In the genomic region with DNA sequence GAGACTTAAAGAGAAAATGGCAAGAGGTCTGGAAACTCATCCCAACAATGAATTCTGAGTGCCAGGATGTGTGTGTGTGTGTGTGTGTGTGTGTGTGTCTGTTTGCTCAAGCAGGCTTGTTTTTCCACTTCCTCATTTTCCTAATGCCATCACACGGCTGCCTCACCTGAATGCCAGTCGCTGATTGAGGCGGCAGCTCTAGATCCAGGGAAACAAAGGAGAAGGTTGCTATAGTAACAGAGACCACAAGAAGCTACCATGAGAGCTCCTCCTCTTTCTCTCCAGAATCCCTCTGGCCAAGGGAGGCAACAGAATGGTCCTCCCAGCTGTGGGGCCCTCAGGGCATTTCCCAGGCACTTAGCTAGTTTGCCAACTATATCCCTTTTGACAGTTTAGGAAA, we compare ENCODE assay signal across 27 cellular contexts.
A peak's percentile ranks its signal among the peaks of the same experiment; 100 is the strongest.
DNase-seq lines count a peak whose midpoint lies in the region; ATAC-seq and TF ChIP-seq lines count a peak whose summit lies in the region.
"Had no signal": no experiment of that assay in that cellular context is flagged by ENCODE, and none has a peak within 500 bp of the region (broad histone marks: within the 10 kb centered on the region; RNA-seq: fewer than 3 reads in every experiment).

No MANE protein-coding gene starts in this region.

- H3K27ac ChIP-seq in iPS DF 6.9 (ENCODE audit: low read length) (no peak overlapping the region), MM.1S (ENCODE audit: low read length) (no peak overlapping the region), smooth muscle cell (ENCODE audit: low read depth) (no peak overlapping the region)
- H3K27ac ChIP-seq: A549, ascending aorta, dorsolateral prefrontal cortex, SJSA1, upper lobe of left lung, VCaP had no signal

- no peak overlapping the region for H3K4me3 Mint-ChIP-seq in WTC11
- H3K4me3 Mint-ChIP-seq: activated naive CD8-positive, alpha-beta T cell; central memory CD8-positive, alpha-beta T cell; memory B cell; T-helper 1 cell treated with Interleukin-12 subunit alpha and Interleukin-12 subunit beta and Interleukin-4 antibody, amounts not matched to agents 30 μg/mL and 1 μg/mL, for 36 hours had no signal

- H3K9ac ChIP-seq in MM.1S (ENCODE audit: low read length) (no peak overlapping the region), smooth muscle cell (ENCODE audit: low read depth) (no peak overlapping the region)

- H3K27me3 ChIP-seq in iPS DF 6.9 (ENCODE audit: control insufficient read depth, insufficient read depth, low read length) (no peaks in the 10 kb centered on the region), MM.1S (replicated peaks; ENCODE audit: insufficient read depth, low read length) (no peaks in the 10 kb centered on the region), smooth muscle cell (ENCODE audit: low read depth) (peaks cover 24% of the 10 kb centered on the region)
- H3K27me3 ChIP-seq: ascending aorta, SJSA1, upper lobe of left lung had no signal

- POLR2A ChIA-PET in WTC11 (lab: Charles Lee), result no interaction called here

- ATAC-seq in WTC11, result peak; percentile 94
- ATAC-seq: A549, left cardiac atrium had no signal

- CTCF ChIA-PET in WTC11 (lab: Charles Lee), result interaction anchor here (0.6 kb wide), 1 partner anchor 17 kb away, joined by 3 read pairs; no protein-coding TSS in a partner anchor

- H3K27me3 Mint-ChIP-seq in WTC11 (ENCODE audit: low read depth), result no peaks in the 10 kb centered on the region

- H3K4me1 ChIP-seq in iPS DF 6.9 (ENCODE audit: control insufficient read depth, insufficient read depth, low read length) (no peaks in the 10 kb centered on the region; the same call in 1 of the 2 replicates), MM.1S (ENCODE audit: low read length) (no peaks in the 10 kb centered on the region), smooth muscle cell (ENCODE audit: low read depth) (no peaks in the 10 kb centered on the region)
- H3K4me1 ChIP-seq: A549, ascending aorta, SJSA1, upper lobe of left lung had no signal

- no peak for TF ChIP-seq CTCF in WTC11 (IDR thresholded peaks at IDR 0.05)
- TF ChIP-seq CTCF in MM.1S (IDR thresholded peaks at IDR 0.05; ENCODE audit: low read length), result no peak
- TF ChIP-seq CTCF in smooth muscle cell (IDR thresholded peaks at IDR 0.05; ENCODE audit: borderline replicate concordance, insufficient read depth, poor library complexity, severe bottlenecking), result no peak

- H3K36me3 ChIP-seq in iPS DF 6.9 (ENCODE audit: control insufficient read depth, insufficient read depth, low read length) (no peaks in the 10 kb centered on the region), MM.1S (replicated peaks; ENCODE audit: insufficient read depth, low read length) (no peaks in the 10 kb centered on the region), smooth muscle cell (ENCODE audit: low read depth) (no peaks in the 10 kb centered on the region)
- H3K36me3 ChIP-seq: ascending aorta, SJSA1, upper lobe of left lung had no signal

- H3K4me2 ChIP-seq in MM.1S (ENCODE audit: low read depth, low read length), result no peak overlapping the region
- no peak overlapping the region for H3K4me2 ChIP-seq in smooth muscle cell
- H3K4me2 ChIP-seq: A549 had no signal

- H3K79me2 ChIP-seq in MM.1S (ENCODE audit: low read length), result no peaks in the 10 kb centered on the region
- H3K79me2 ChIP-seq in smooth muscle cell (ENCODE audit: low read depth), result no peaks in the 10 kb centered on the region

- peak; percentile 29 for DNase-seq in NCI-H748 (lab: John Stamatoyannopoulos, UW; ENCODE audit: unreplicated experiment)
- no peak for DNase-seq in NCI-H748 treated with DMSO at 0.1 percent for 48 hours (lab: John Stamatoyannopoulos, UW)
- DNase-seq in WTC11 (ENCODE audit: low spot score), result peak; percentile 22
- peak; percentile 7 for DNase-seq in iPS DF 6.9 (ENCODE audit: low read depth, low spot score)
- no peak for DNase-seq in occipital lobe (lab: John Stamatoyannopoulos, UW)
- no peak for DNase-seq in MM.1S
- no peak for DNase-seq in NCI-H526 treated with DMSO at 0.1 percent for 48 hours (lab: John Stamatoyannopoulos, UW)
- no peak for DNase-seq in smooth muscle cell (lab: John Stamatoyannopoulos, UW; ENCODE audit: unreplicated experiment)
- DNase-seq: activated CD8-positive, alpha-beta memory T cell treated with anti-CD3 and anti-CD28 coated beads, Interleukin-2, amount 50 U/mL, for 4 hours; COR-L47; dorsolateral prefrontal cortex; foreskin melanocyte; hippocampal formation; KBM-7; left cardiac atrium; NCI-H187; NCI-H510A treated with DMSO at 0.1 percent for 48 hours; upper lobe of left lung had no signal

- no peak overlapping the region for H3K4me3 ChIP-seq in iPS DF 6.9 (ENCODE audit: low read length)
- H3K4me3 ChIP-seq in MM.1S (ENCODE audit: low read length), result no peak overlapping the region
- no peak overlapping the region for H3K4me3 ChIP-seq in smooth muscle cell
- H3K4me3 ChIP-seq: A549, ascending aorta, dorsolateral prefrontal cortex, SJSA1, upper lobe of left lung had no signal

- H3K9me3 Mint-ChIP-seq in WTC11, result peaks cover 30% of the 10 kb centered on the region
- H3K9me3 Mint-ChIP-seq: central memory CD8-positive, alpha-beta T cell had no signal

- H3K9me2 ChIP-seq in MM.1S (replicated peaks; ENCODE audit: insufficient read depth, low read length), result no peaks in the 10 kb centered on the region

- no peaks in the 10 kb centered on the region for H3K4me1 Mint-ChIP-seq in WTC11
- H3K4me1 Mint-ChIP-seq: central memory CD8-positive, alpha-beta T cell; memory B cell had no signal

- H3F3A ChIP-seq in MM.1S (ENCODE audit: insufficient read depth, low read length) (no peaks in the 10 kb centered on the region), smooth muscle cell (ENCODE audit: low read depth) (no peaks in the 10 kb centered on the region)

- H3K36me3 Mint-ChIP-seq in WTC11, result peaks cover 8% of the 10 kb centered on the region; the same call in 1 of the 2 replicates
- H3K36me3 Mint-ChIP-seq: memory B cell had no signal

- H2AFZ ChIP-seq in MM.1S (ENCODE audit: low read length) (no peak overlapping the region), smooth muscle cell (ENCODE audit: low read depth) (no peak overlapping the region)

- H4K20me1 ChIP-seq in MM.1S (ENCODE audit: insufficient read depth, low read length) (no peaks in the 10 kb centered on the region), smooth muscle cell (ENCODE audit: low read depth) (no peaks in the 10 kb centered on the region)

- H3K27ac Mint-ChIP-seq in WTC11, result no peak overlapping the region
- H3K27ac Mint-ChIP-seq: activated naive CD8-positive, alpha-beta T cell; activated T-helper 2 cell treated with anti-CD3 and anti-CD28 coated beads, Interferon-gamma antibody, Interleukin-2, Interleukin-4, amounts not matched to agents 10 μg/mL and 5 μg/mL and 100 μg/mL, durations not matched to agents 14 hours and 24 hours and 36 hours; memory B cell; T-helper 1 cell treated with Interleukin-12 subunit alpha and Interleukin-12 subunit beta and Interleukin-4 antibody, amounts not matched to agents 30 μg/mL and 1 μg/mL, for 36 hours had no signal

- WGBS in iPS DF 6.9 (ENCODE audit: insufficient coverage, insufficient read length), result no CpG with 5 or more reads among the region's 3 CpGs
- WGBS in smooth muscle cell (ENCODE audit: low lambda C conversion rate), result 64% methylated on average over 3 of the region's 3 CpGs

- H3K9me3 ChIP-seq in iPS DF 6.9 (ENCODE audit: control insufficient read depth, insufficient read depth, low read length) (no peaks in the 10 kb centered on the region), MM.1S (replicated peaks; ENCODE audit: insufficient read depth, low read length) (no peaks in the 10 kb centered on the region), smooth muscle cell (replicated peaks; ENCODE audit: low read depth) (no peaks in the 10 kb centered on the region)
- H3K9me3 ChIP-seq: A549, ascending aorta, SJSA1, upper lobe of left lung had no signal

TF ChIP-seq in WTC11, 78 proteins besides CTCF, POLR2A, EP300 and RAD21 (continues in another document):
- TF ChIP-seq, protein P1, sequence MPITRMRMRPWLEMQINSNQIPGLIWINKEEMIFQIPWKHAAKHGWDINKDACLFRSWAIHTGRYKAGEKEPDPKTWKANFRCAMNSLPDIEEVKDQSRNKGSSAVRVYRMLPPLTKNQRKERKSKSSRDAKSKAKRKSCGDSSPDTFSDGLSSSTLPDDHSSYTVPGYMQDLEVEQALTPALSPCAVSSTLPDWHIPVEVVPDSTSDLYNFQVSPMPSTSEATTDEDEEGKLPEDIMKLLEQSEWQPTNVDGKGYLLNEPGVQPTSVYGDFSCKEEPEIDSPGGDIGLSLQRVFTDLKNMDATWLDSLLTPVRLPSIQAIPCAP (CRISPR knock-in tag; IDR thresholded peaks at IDR 0.05), result no peak
- TF ChIP-seq, protein P2, sequence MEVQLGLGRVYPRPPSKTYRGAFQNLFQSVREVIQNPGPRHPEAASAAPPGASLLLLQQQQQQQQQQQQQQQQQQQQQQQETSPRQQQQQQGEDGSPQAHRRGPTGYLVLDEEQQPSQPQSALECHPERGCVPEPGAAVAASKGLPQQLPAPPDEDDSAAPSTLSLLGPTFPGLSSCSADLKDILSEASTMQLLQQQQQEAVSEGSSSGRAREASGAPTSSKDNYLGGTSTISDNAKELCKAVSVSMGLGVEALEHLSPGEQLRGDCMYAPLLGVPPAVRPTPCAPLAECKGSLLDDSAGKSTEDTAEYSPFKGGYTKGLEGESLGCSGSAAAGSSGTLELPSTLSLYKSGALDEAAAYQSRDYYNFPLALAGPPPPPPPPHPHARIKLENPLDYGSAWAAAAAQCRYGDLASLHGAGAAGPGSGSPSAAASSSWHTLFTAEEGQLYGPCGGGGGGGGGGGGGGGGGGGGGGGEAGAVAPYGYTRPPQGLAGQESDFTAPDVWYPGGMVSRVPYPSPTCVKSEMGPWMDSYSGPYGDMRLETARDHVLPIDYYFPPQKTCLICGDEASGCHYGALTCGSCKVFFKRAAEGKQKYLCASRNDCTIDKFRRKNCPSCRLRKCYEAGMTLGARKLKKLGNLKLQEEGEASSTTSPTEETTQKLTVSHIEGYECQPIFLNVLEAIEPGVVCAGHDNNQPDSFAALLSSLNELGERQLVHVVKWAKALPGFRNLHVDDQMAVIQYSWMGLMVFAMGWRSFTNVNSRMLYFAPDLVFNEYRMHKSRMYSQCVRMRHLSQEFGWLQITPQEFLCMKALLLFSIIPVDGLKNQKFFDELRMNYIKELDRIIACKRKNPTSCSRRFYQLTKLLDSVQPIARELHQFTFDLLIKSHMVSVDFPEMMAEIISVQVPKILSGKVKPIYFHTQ (CRISPR knock-in tag; IDR thresholded peaks at IDR 0.05), result no peak
- no peak for TF ChIP-seq EMX1 (CRISPR knock-in tag; IDR thresholded peaks at IDR 0.05)
- TF ChIP-seq, protein P3, sequence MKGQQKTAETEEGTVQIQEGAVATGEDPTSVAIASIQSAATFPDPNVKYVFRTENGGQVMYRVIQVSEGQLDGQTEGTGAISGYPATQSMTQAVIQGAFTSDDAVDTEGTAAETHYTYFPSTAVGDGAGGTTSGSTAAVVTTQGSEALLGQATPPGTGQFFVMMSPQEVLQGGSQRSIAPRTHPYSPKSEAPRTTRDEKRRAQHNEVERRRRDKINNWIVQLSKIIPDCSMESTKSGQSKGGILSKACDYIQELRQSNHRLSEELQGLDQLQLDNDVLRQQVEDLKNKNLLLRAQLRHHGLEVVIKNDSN (CRISPR knock-in tag; IDR thresholded peaks at IDR 0.05), result no peak
- no peak for TF ChIP-seq NFE2L1 (CRISPR knock-in tag; IDR thresholded peaks at IDR 0.05)

Comparison
In these comparisons a context has a peak if more than half of its experiments do, and no peak if none do; other contexts are left out.
1. DNase-seq: peak in NCI-H748 (single experiment), WTC11 (single experiment) and iPS DF 6.9 (single experiment); none in NCI-H748 treated with DMSO at 0.1 percent for 48 hours (single experiment), occipital lobe (single experiment), MM.1S (single experiment), NCI-H526 treated with DMSO at 0.1 percent for 48 hours (single experiment) and smooth muscle cell (single experiment).